8 cellular contexts compared by ENCODE assay signal in genomic region chr15:90922712-90923322, GRCh38. TPM values are rescaled to one million over a fixed set of nuclear protein-coding genes. Genes with fewer than 3 reads are reported as not detected.
DNase-seq lines count a peak whose midpoint lies in the region; ATAC-seq and TF ChIP-seq lines count a peak whose summit lies in the region.
"Not testable (repeated sequence)": the region's sequence is repeated elsewhere in the genome, so short reads cannot be mapped to it uniquely, and the experiment has no call there.

No MANE protein-coding gene starts in this region.

- H3K27ac Mint-ChIP-seq in activated CD4-positive, alpha-beta T cell treated with anti-CD3 and anti-CD28 coated beads for 36 hours: not testable (repeated sequence)

- not testable (repeated sequence) for H2AFZ ChIP-seq in mammary epithelial cell (ENCODE audit: low read depth, low read length)

- not testable (repeated sequence) for H3K4me3 Mint-ChIP-seq in activated CD4-positive, alpha-beta T cell treated with anti-CD3 and anti-CD28 coated beads for 36 hours

- peak; percentile 71 for DNase-seq in activated CD4-positive, alpha-beta T cell treated with anti-CD3 and anti-CD28 coated beads for 36 hours
- DNase-seq in mammary epithelial cell: peak; percentile 11
- peak; percentile 54 for DNase-seq in stimulated activated CD8-positive, alpha-beta memory T cell treated with anti-CD3 and anti-CD28 coated beads, Interleukin-4, amount 100 ng/mL, for 48 hours

- not testable (repeated sequence) for H3K9ac ChIP-seq in mammary epithelial cell (ENCODE audit: insufficient read depth, low read length)

- not testable (repeated sequence) for H3K9me3 Mint-ChIP-seq in activated CD4-positive, alpha-beta T cell treated with anti-CD3 and anti-CD28 coated beads for 36 hours (ENCODE audit: low read depth)

- CTCF ChIA-PET in activated CD4-positive, alpha-beta T cell treated with anti-CD3 and anti-CD28 coated beads for 36 hours (lab: Charles Lee): interaction anchor here (0.6 to 4.2 kb wide), 7 partner anchors 10 to 273 kb away, joined by 3 to 37 read pairs (median 3); partner anchors contain the start of genes HDDC3, MAN2A2 and RCCD1
- CTCF ChIA-PET in mammary epithelial cell (lab: Charles Lee; ENCODE audit: low non-redundant PET): not testable (repeated sequence)

- BruUV-seq in mammary epithelial cell (replicated peaks; lab: Mats Ljungman, UMichigan): not testable (repeated sequence)

- H3K27ac ChIP-seq in mammary epithelial cell (ENCODE audit: insufficient read depth, low read depth, low read length): not testable (repeated sequence)

- WGBS in mammary epithelial cell (ENCODE audit: low coverage, missing lambda C conversion rate): 98% methylated on average over 7 of the region's 7 CpGs

- not testable (repeated sequence) for H3K9me3 ChIP-seq in mammary epithelial cell (replicated peaks; ENCODE audit: insufficient read depth, low read length)

- not testable (repeated sequence) for TF ChIP-seq CTCF in mammary epithelial cell (conservative IDR thresholded peaks at IDR 0.05 in 1 of 2, IDR thresholded peaks at IDR 0.05 in 1 of 2; ENCODE audit: extremely low read depth in 1 of 2, insufficient read depth in 1 of 2, low read depth in 1 of 2, low read length in 2 of 2)

- H3K36me3 Mint-ChIP-seq in activated CD4-positive, alpha-beta T cell treated with anti-CD3 and anti-CD28 coated beads for 36 hours (ENCODE audit: low read depth): peaks cover 32% of the 10 kb centered on the region

- in situ Hi-C loops in mammary epithelial cell (cut with MboI; ENCODE audit: low sequenced_read_pairs in 2 of 2): not testable (repeated sequence)

- not testable (repeated sequence) for H4K20me1 ChIP-seq in mammary epithelial cell (ENCODE audit: insufficient read depth, low read length)

- not testable (repeated sequence) for H3K79me2 ChIP-seq in mammary epithelial cell (ENCODE audit: insufficient read depth, low read length)

- ATAC-seq in GM18520 (IDR thresholded peaks at IDR 0.05; ENCODE audit: unreplicated experiment) (peak; percentile 91), GM19438 (IDR thresholded peaks at IDR 0.05; ENCODE audit: low read depth, unreplicated experiment) (peak; percentile 83), GM21825 (IDR thresholded peaks at IDR 0.05; ENCODE audit: unreplicated experiment) (peak; percentile 60), HG03025 (IDR thresholded peaks at IDR 0.05; ENCODE audit: low FRiP score, unreplicated experiment) (peak; percentile 86), HG03469 (IDR thresholded peaks at IDR 0.05; ENCODE audit: unreplicated experiment) (peak; percentile 76)
- peak; percentile 93 for ATAC-seq in activated CD4-positive, alpha-beta T cell treated with anti-CD3 and anti-CD28 coated beads for 36 hours

- not testable (repeated sequence) for H3K4me2 ChIP-seq in mammary epithelial cell (ENCODE audit: insufficient read depth, low read depth, low read length)

- dilution Hi-C loops in mammary epithelial cell (cut with HindIII; ENCODE audit: low sequenced_read_pairs): not testable (repeated sequence)

- not testable (repeated sequence) for H3K36me3 ChIP-seq in mammary epithelial cell (ENCODE audit: insufficient read depth, low read length)

- not testable (repeated sequence) for H3K4me3 ChIP-seq in mammary epithelial cell (replicated peaks in 1 of 3; ENCODE audit: insufficient read depth in 1 of 3, low read depth in 2 of 3, low read length in 3 of 3)

- intact Hi-C loops in activated CD4-positive, alpha-beta T cell treated with anti-CD3 and anti-CD28 coated beads for 36 hours (cut with DNase I, micrococcal nuclease); mammary epithelial cell (cut with micrococcal nuclease): not testable (repeated sequence)

- not testable (repeated sequence) for H3K4me1 ChIP-seq in mammary epithelial cell (ENCODE audit: insufficient read depth, low read length)

- POLR2A ChIA-PET in activated CD4-positive, alpha-beta T cell treated with anti-CD3 and anti-CD28 coated beads for 36 hours (lab: Charles Lee): interaction anchor here (0.6 to 0.8 kb wide), 4 partner anchors 8 to 517 kb away, joined by 3 to 5 read pairs (median 3); no protein-coding TSS in a partner anchor

- peaks cover 28% of the 10 kb centered on the region for H3K4me1 Mint-ChIP-seq in activated CD4-positive, alpha-beta T cell treated with anti-CD3 and anti-CD28 coated beads for 36 hours

- H3K27me3 Mint-ChIP-seq in activated CD4-positive, alpha-beta T cell treated with anti-CD3 and anti-CD28 coated beads for 36 hours: not testable (repeated sequence)

- not testable (repeated sequence) for H3K27me3 ChIP-seq in mammary epithelial cell (ENCODE audit: insufficient read depth, low read length)

RNA-seq across cellular contexts. Expression of gene HDDC3, which starts 9.5 kb away (rescaled TPM):
- total RNA-seq in activated CD4-positive, alpha-beta T cell treated with anti-CD3 and anti-CD28 coated beads for 36 hours: 10 to 100 TPM; 34.2 to 41.2 TPM
- total RNA-seq in mammary epithelial cell: 10 to 100 TPM; 10.5 to 16.2 TPM
- polyA plus RNA-seq in mammary epithelial cell: 12.7 TPM
- polyA minus RNA-seq in mammary epithelial cell: not detected

RNA-seq across cellular contexts. Expression of gene UNC45A, which starts 12.3 kb away (rescaled TPM):
- 10 to 100 TPM; 51.4 to 65.6 TPM for total RNA-seq in activated CD4-positive, alpha-beta T cell treated with anti-CD3 and anti-CD28 coated beads for 36 hours
- 10 to 100 TPM; 76.7 to 86.2 TPM for total RNA-seq in mammary epithelial cell
- 64.5 TPM for polyA plus RNA-seq in mammary epithelial cell
- 55.1 TPM for polyA minus RNA-seq in mammary epithelial cell

RNA-seq across cellular contexts. Expression of gene MAN2A2, which starts 19.7 kb away (rescaled TPM):
- total RNA-seq in activated CD4-positive, alpha-beta T cell treated with anti-CD3 and anti-CD28 coated beads for 36 hours: 100 to 1,000 TPM in 1 of 2 experiments, 10 to 100 TPM in 1; 76.6 to 104 TPM
- total RNA-seq in mammary epithelial cell: 10 to 100 TPM; 11.5 to 12.5 TPM
- 8.7 TPM for polyA plus RNA-seq in mammary epithelial cell
- polyA minus RNA-seq in mammary epithelial cell: 46.6 TPM

RNA-seq across cellular contexts. Expression of gene RCCD1, which starts 31.9 kb away (rescaled TPM):
- total RNA-seq in activated CD4-positive, alpha-beta T cell treated with anti-CD3 and anti-CD28 coated beads for 36 hours: 10 to 100 TPM; 28.9 to 37.4 TPM
- total RNA-seq in mammary epithelial cell: 10 to 100 TPM; 10.0 to 14.7 TPM
- 6.5 TPM for polyA plus RNA-seq in mammary epithelial cell
- polyA minus RNA-seq in mammary epithelial cell: 1.4 TPM

RNA-seq across cellular contexts. Expression of gene FES, which starts 38.5 kb away (rescaled TPM):
- total RNA-seq in activated CD4-positive, alpha-beta T cell treated with anti-CD3 and anti-CD28 coated beads for 36 hours: 10 to 100 TPM; 12.2 to 15.6 TPM
- total RNA-seq in mammary epithelial cell: 1 to 10 TPM in 1 of 2 donors, not detected in 1; 2.8 TPM
- not detected for polyA plus RNA-seq in mammary epithelial cell
- polyA minus RNA-seq in mammary epithelial cell: not detected

Comparison
In these comparisons a context has a peak if more than half of its experiments do, and no peak if none do; other contexts are left out.
1. DNase-seq: peak in every context shown above with its lines; median percentile 71 in activated CD4-positive, alpha-beta T cell treated with anti-CD3 and anti-CD28 coated beads for 36 hours; 54 in stimulated activated CD8-positive, alpha-beta memory T cell treated with anti-CD3 and anti-CD28 coated beads, Interleukin-4, amount 100 ng/mL, for 48 hours; 11 in mammary epithelial cell.
2. RNA of gene MAN2A2, which starts 19.7 kb away (total RNA-seq): 76.6 to 104 TPM in activated CD4-positive, alpha-beta T cell treated with anti-CD3 and anti-CD28 coated beads for 36 hours; 11.5 to 12.5 TPM in mammary epithelial cell; every median in the first group is over 4 times any median in the second.
3. Peak in every context shown above with its lines, with median percentiles within 50 percentile points of each other: ATAC-seq.